Comparison of ENCODE assay signal across 20 cellular contexts in the genomic region with DNA sequence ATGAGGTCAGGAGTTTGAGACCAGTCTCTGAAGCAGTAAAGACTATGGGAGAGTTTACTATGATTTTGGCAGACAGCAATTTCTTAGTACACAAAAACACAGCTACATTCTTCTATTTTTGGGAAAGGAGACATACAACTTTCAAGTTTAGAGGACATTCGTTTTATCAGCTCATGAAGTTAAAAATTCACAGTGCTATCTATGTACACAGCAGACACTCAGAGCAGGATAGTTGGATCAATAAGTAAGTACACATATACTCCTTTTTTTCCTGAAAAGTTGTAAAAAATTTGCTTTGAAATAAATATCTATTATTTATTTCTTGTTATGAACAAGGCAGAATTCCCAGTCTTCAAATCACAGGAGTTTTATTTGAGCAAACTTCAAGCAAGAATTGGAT.
"Had no signal": no experiment of that assay in that cellular context is flagged by ENCODE, and none has a peak within 500 bp of the region (broad histone marks: within the 10 kb centered on the region; RNA-seq: fewer than 3 reads in every experiment).

No MANE protein-coding gene starts in this region.

- H3K4me1 ChIP-seq: SJSA1 had no signal

- H3K4me1 Mint-ChIP-seq: IgD-negative memory B cell had no signal

- H3K4me3 ChIP-seq: K562, SJSA1, SK-N-MC had no signal

- H3K4me2 ChIP-seq: KMS-11 had no signal

- H3K36me3 Mint-ChIP-seq: IgD-negative memory B cell had no signal

- ATAC-seq: K562 had no signal

- H3K9ac ChIP-seq: KMS-11 had no signal

- H3K36me3 ChIP-seq: SJSA1 had no signal

- FAIRE-seq: K562, RCC 7860 had no signal

- H3K4me3 Mint-ChIP-seq: IgD-negative memory B cell had no signal

- H3K27ac Mint-ChIP-seq: IgD-negative memory B cell had no signal

- H3K27me3 ChIP-seq: SJSA1 had no signal

- DNase-seq: Kasumi-1, MM.1S, NCI-H1105, NCI-H1436 treated with DMSO at 0.1 percent for 48 hours, NCI-H1694, NCI-H1930, NCI-H2081, NCI-H2107, NCI-H2227 treated with DMSO at 0.1 percent for 48 hours, NCI-H526 treated with DMSO at 0.1 percent for 48 hours, NCI-H774, Right ventricle myocardium superior, RPMI8226, SIG-M5 had no signal

- H3K9me3 ChIP-seq: SJSA1 had no signal

- H3K9me3 Mint-ChIP-seq: IgD-negative memory B cell had no signal

- H3K27ac ChIP-seq: KMS-11, SJSA1, SK-N-MC had no signal
